Comparison of ENCODE assay signal across 10 cellular contexts in the genomic region with DNA sequence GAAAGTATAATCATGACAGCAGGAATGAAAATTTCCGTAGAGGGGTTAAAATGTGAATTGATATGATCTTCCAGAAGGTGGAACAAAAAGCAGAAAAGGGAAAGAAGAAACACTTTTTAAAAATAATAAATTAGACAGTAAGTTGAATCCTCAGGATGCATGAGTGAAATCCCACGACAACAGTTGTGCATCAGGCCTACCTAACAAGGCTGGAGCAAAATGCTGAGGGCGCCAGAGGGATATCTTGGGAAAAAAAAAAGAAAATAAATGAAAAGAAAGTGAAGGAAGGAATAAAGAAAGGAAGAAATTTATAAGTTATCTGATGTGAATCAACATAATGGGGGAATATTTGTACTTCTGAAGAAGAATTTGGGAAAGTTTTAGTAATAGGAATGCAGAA. TPM values are rescaled to one million over a fixed set of nuclear protein-coding genes. Genes with fewer than 3 reads are reported as not detected.
A peak's percentile ranks its signal among the peaks of the same experiment; 100 is the strongest.
DNase-seq lines count a peak whose midpoint lies in the region; ATAC-seq and TF ChIP-seq lines count a peak whose summit lies in the region.
"Had no signal": no experiment of that assay in that cellular context is flagged by ENCODE, and none has a peak within 500 bp of the region (broad histone marks: within the 10 kb centered on the region; RNA-seq: fewer than 3 reads in every experiment).

No MANE protein-coding gene starts in this region.

- H3K36me3 ChIP-seq in iPS-18a (ENCODE audit: control insufficient read depth, low read depth, low read length): no peaks in the 10 kb centered on the region

- peak overlapping the region; percentile 92 for H3K4me3 Mint-ChIP-seq in T-helper 2 cell treated with Interferon-gamma antibody and Interleukin-4, amounts not matched to agents 5 μg/mL and 100 μg/mL, for 36 hours
- H3K4me3 Mint-ChIP-seq in activated B cell treated with CpG ODN at 0.5 μM for 24 hours: peak overlapping the region; percentile 97
- H3K4me3 Mint-ChIP-seq in stimulated activated memory B cell treated with anti-CD40 and anti-IgM and Interleukin-4, amounts not matched to agents 10 μg/mL and 1 μg/mL and 100 μg/mL, for 72 hours: peak overlapping the region; percentile 85

- POLR2A ChIA-PET in activated B cell treated with CpG ODN at 0.5 μM for 24 hours (lab: Charles Lee): interaction anchor here (0.6 to 1.8 kb wide), 6 partner anchors 10 to 118 kb away, joined by 3 to 11 read pairs (median 4); no protein-coding TSS in a partner anchor

- no peaks in the 10 kb centered on the region for H3K27me3 ChIP-seq in iPS-18a (ENCODE audit: control insufficient read depth, insufficient read depth, low read length)

- no peak for DNase-seq in T-helper 2 cell treated with Interferon-gamma antibody and Interleukin-4, amounts not matched to agents 5 μg/mL and 100 μg/mL, for 36 hours (ENCODE audit: low spot score)
- DNase-seq in T-helper 2 cell (no peak), activated B cell treated with CpG ODN at 0.5 μM for 24 hours (no peak), NCI-H2196 treated with DMSO at 0.1 percent for 48 hours (lab: John Stamatoyannopoulos, UW; ENCODE audit: unreplicated experiment) (no peak), HPDE6-E6E7 (ENCODE audit: extremely low spot score) (no peak), NCI-H748 treated with DMSO at 0.1 percent for 48 hours (lab: John Stamatoyannopoulos, UW) (no peak)

- intact Hi-C loops in activated B cell treated with CpG ODN at 0.5 μM for 24 hours (cut with micrococcal nuclease): loop anchor here (2.0 kb wide), 1 partner anchor 42 kb away; a partner anchor contains a TSS

- H3K4me1 Mint-ChIP-seq in T-helper 2 cell treated with Interferon-gamma antibody and Interleukin-4, amounts not matched to agents 5 μg/mL and 100 μg/mL, for 36 hours (ENCODE audit: low read depth): peaks cover 25% of the 10 kb centered on the region
- H3K4me1 Mint-ChIP-seq in activated B cell treated with CpG ODN at 0.5 μM for 24 hours: peaks cover 14% of the 10 kb centered on the region
- H3K4me1 Mint-ChIP-seq in stimulated activated memory B cell treated with anti-CD40 and anti-IgM and Interleukin-4, amounts not matched to agents 10 μg/mL and 1 μg/mL and 100 μg/mL, for 72 hours: peaks cover 17% of the 10 kb centered on the region

- no peak overlapping the region for H3K27ac ChIP-seq in iPS-18a (ENCODE audit: low read length)

- H3K9me3 ChIP-seq in iPS-18a (ENCODE audit: control insufficient read depth, low read depth, low read length): no peaks in the 10 kb centered on the region

- TF ChIP-seq CTCF in activated B cell treated with CpG ODN at 0.5 μM for 24 hours (IDR thresholded peaks at IDR 0.05): no peak

- CTCF ChIA-PET in activated B cell treated with CpG ODN at 0.5 μM for 24 hours (lab: Charles Lee): interaction anchor here (0.8 to 3.5 kb wide), 17 partner anchors 8 to 726 kb away, joined by 3 to 108 read pairs (median 5); no protein-coding TSS in a partner anchor

- peaks cover 10% of the 10 kb centered on the region for H3K4me1 ChIP-seq in iPS-18a (ENCODE audit: control insufficient read depth, low read depth, low read length)

- ATAC-seq in activated B cell treated with CpG ODN at 0.5 μM for 24 hours (ENCODE audit: low read depth): no peak
- no peak for ATAC-seq in stimulated activated memory B cell treated with anti-CD40 and anti-IgM and Interleukin-4, amounts not matched to agents 10 μg/mL and 1 μg/mL and 100 μg/mL, for 72 hours

- peaks cover 14% of the 10 kb centered on the region for H3K9me3 Mint-ChIP-seq in T-helper 2 cell treated with Interferon-gamma antibody and Interleukin-4, amounts not matched to agents 5 μg/mL and 100 μg/mL, for 36 hours
- H3K9me3 Mint-ChIP-seq in activated B cell treated with CpG ODN at 0.5 μM for 24 hours: no peaks in the 10 kb centered on the region
- peaks cover 7% of the 10 kb centered on the region for H3K9me3 Mint-ChIP-seq in stimulated activated memory B cell treated with anti-CD40 and anti-IgM and Interleukin-4, amounts not matched to agents 10 μg/mL and 1 μg/mL and 100 μg/mL, for 72 hours

- peak overlapping the region; percentile 57 for H3K9ac ChIP-seq in iPS-18a (ENCODE audit: low read length)

- H3K36me3 Mint-ChIP-seq in T-helper 2 cell treated with Interferon-gamma antibody and Interleukin-4, amounts not matched to agents 5 μg/mL and 100 μg/mL, for 36 hours (ENCODE audit: low read depth): peaks cover 2% of the 10 kb centered on the region
- peaks cover 2% of the 10 kb centered on the region for H3K36me3 Mint-ChIP-seq in activated B cell treated with CpG ODN at 0.5 μM for 24 hours (ENCODE audit: low read depth)
- no peaks in the 10 kb centered on the region for H3K36me3 Mint-ChIP-seq in stimulated activated memory B cell treated with anti-CD40 and anti-IgM and Interleukin-4, amounts not matched to agents 10 μg/mL and 1 μg/mL and 100 μg/mL, for 72 hours

- H3K27me3 Mint-ChIP-seq in T-helper 2 cell treated with Interferon-gamma antibody and Interleukin-4, amounts not matched to agents 5 μg/mL and 100 μg/mL, for 36 hours (ENCODE audit: low read depth): no peaks in the 10 kb centered on the region
- H3K27me3 Mint-ChIP-seq in activated B cell treated with CpG ODN at 0.5 μM for 24 hours: no peaks in the 10 kb centered on the region
- H3K27me3 Mint-ChIP-seq in stimulated activated memory B cell treated with anti-CD40 and anti-IgM and Interleukin-4, amounts not matched to agents 10 μg/mL and 1 μg/mL and 100 μg/mL, for 72 hours: no peaks in the 10 kb centered on the region

- H3K4me3 ChIP-seq in iPS-18a (ENCODE audit: low read length): peak overlapping the region; percentile 62

- peak overlapping the region; percentile 94 for H3K27ac Mint-ChIP-seq in T-helper 2 cell treated with Interferon-gamma antibody and Interleukin-4, amounts not matched to agents 5 μg/mL and 100 μg/mL, for 36 hours
- peak overlapping the region; percentile 82 for H3K27ac Mint-ChIP-seq in activated B cell treated with CpG ODN at 0.5 μM for 24 hours
- H3K27ac Mint-ChIP-seq in stimulated activated memory B cell treated with anti-CD40 and anti-IgM and Interleukin-4, amounts not matched to agents 10 μg/mL and 1 μg/mL and 100 μg/mL, for 72 hours: peak overlapping the region; percentile 75

RNA-seq across cellular contexts. Expression of a gene that starts 13.0 kb away (rescaled TPM):
- 37.3 and 42.5 TPM in 2 replicates for total RNA-seq in activated B cell treated with CpG ODN at 0.5 μM for 24 hours

RNA-seq across cellular contexts. Expression of a gene that starts 36.5 kb away (rescaled TPM):
- total RNA-seq in activated B cell treated with CpG ODN at 0.5 μM for 24 hours: not detected in 2 replicates
- total RNA-seq: MCF 10A, mucosa of gallbladder had no signal

RNA-seq across cellular contexts. Expression of a gene that starts 42.9 kb away (rescaled TPM):
- total RNA-seq in activated B cell treated with CpG ODN at 0.5 μM for 24 hours: not detected in 2 replicates
- total RNA-seq: mucosa of gallbladder had no signal

RNA-seq across cellular contexts. Expression of a gene that starts 44.2 kb away (rescaled TPM):
- 0.24 and 0.40 TPM in 2 replicates for total RNA-seq in activated B cell treated with CpG ODN at 0.5 μM for 24 hours
- total RNA-seq: MCF 10A had no signal
